ENCODE assay signal across 27 cellular contexts in genomic region chr5:178307266-178308045, GRCh38.
DNase-seq lines count a peak whose midpoint lies in the region; ATAC-seq, FAIRE-seq and TF ChIP-seq lines count a peak whose summit lies in the region.
"Had no signal": no experiment of that assay in that cellular context is flagged by ENCODE, and none has a peak within 500 bp of the region (broad histone marks: within the 10 kb centered on the region; RNA-seq: fewer than 3 reads in every experiment).

No MANE protein-coding gene starts in this region.

- H4K20me1 ChIP-seq in H1 (replicated peaks in 1 of 2; ENCODE audit: control insufficient read depth in 1 of 2, insufficient read depth in 2 of 2, low read length in 2 of 2) = no peaks in the 10 kb centered on the region

- H3K23me2 ChIP-seq in H1 (ENCODE audit: low read depth, low read length) = no peaks in the 10 kb centered on the region

- TF ChIP-seq POLR2A in H1 (IDR thresholded peaks at IDR 0.05; ENCODE audit: control extremely low read depth in 1 of 2, low read depth in 2 of 2, low read length in 2 of 2) = no peak

- no peak overlapping the region for H3K4me3 Mint-ChIP-seq in activated naive CD4-positive, alpha-beta T cell treated with anti-CD3 and anti-CD28 coated beads, Interleukin-2, amount 10 ng/mL, durations not matched to agents 7 days and 5 days
- peak overlapping the region; percentile 42 for H3K4me3 Mint-ChIP-seq in nephron progenitor cell
- H3K4me3 Mint-ChIP-seq: activated CD4-positive, alpha-beta T cell treated with anti-CD3 and anti-CD28 coated beads, Interleukin-2, amount 10 ng/mL, durations not matched to agents 7 days and 5 days; dendritic cell treated with granulocyte-macrophage colony-stimulating factor and Interleukin-4, amounts not matched to agents 40 ng/mL and 50 ng/mL, for 4 days; stimulated activated naive CD8-positive, alpha-beta T cell treated with anti-CD3 and anti-CD28 coated beads, Interleukin-15, amount 100 ng/mL, for 72 hours; T-helper 17 cell had no signal

- H3K27me3 ChIP-seq in H1 (replicated peaks in 1 of 4; ENCODE audit: control insufficient read depth in 3 of 4, extremely low read depth in 1 of 4, insufficient read depth in 3 of 4, low read length in 3 of 4) (no peaks in the 10 kb centered on the region), tibial artery (peaks cover 0 to 12% of the 10 kb centered on the region in 2 donors)
- H3K27me3 ChIP-seq: breast epithelium, neutrophil, upper lobe of left lung had no signal

- no peaks in the 10 kb centered on the region for H3K9me3 Mint-ChIP-seq in activated naive CD4-positive, alpha-beta T cell treated with anti-CD3 and anti-CD28 coated beads, Interleukin-2, amount 10 ng/mL, durations not matched to agents 7 days and 5 days
- H3K9me3 Mint-ChIP-seq in nephron progenitor cell = peaks cover 8% of the 10 kb centered on the region
- H3K9me3 Mint-ChIP-seq: activated CD4-positive, alpha-beta T cell treated with anti-CD3 and anti-CD28 coated beads, Interleukin-2, amount 10 ng/mL, durations not matched to agents 7 days and 5 days; dendritic cell treated with granulocyte-macrophage colony-stimulating factor and Interleukin-4, amounts not matched to agents 40 ng/mL and 50 ng/mL, for 4 days; stimulated activated naive CD8-positive, alpha-beta T cell treated with anti-CD3 and anti-CD28 coated beads, Interleukin-15, amount 100 ng/mL, for 72 hours had no signal

- H3K4ac ChIP-seq in H1 (replicated peaks; ENCODE audit: insufficient read length, low read depth, low read length) = no peak overlapping the region

- TF ChIP-seq CTCF in H1 (IDR thresholded peaks at IDR 0.05; ENCODE audit: control extremely low read depth in 1 of 3, insufficient read depth in 1 of 3, low read depth in 1 of 3, low read length in 3 of 3) = no peak
- no peak for TF ChIP-seq CTCF in nephron progenitor cell (IDR thresholded peaks at IDR 0.05)
- TF ChIP-seq CTCF in tibial artery (IDR thresholded peaks at IDR 0.05) = no peak

- no peak overlapping the region for H4K91ac ChIP-seq in H1 (replicated peaks; ENCODE audit: insufficient read length, low read length)

- 80% methylated on average over 29 of the region's 30 CpGs; no CpG with 5 or more reads in 1 of the 2 experiments for WGBS in H1 (ENCODE audit: extremely low coverage in 1 of 2, insufficient coverage in 1 of 2, insufficient read length in 1 of 2, insufficient replicate concordance in 2 of 2, low coverage in 1 of 2, low lambda C conversion rate in 2 of 2, missing lambda C conversion rate in 1 of 2), 2 experiments

- H2BK120ac ChIP-seq in H1 (replicated peaks; ENCODE audit: low read depth, low read length) = no peak overlapping the region

- H3K4me2 ChIP-seq in H1 (ENCODE audit: insufficient read depth in 1 of 2, low read depth in 2 of 2, low read length in 2 of 2) = no peak overlapping the region

- no peak overlapping the region for H3K4me3 ChIP-seq in H1 (ENCODE audit: extremely low read depth in 1 of 4, insufficient read depth in 2 of 4, low read depth in 3 of 4, low read length in 4 of 4)
- H3K4me3 ChIP-seq in tibial artery = no peak overlapping the region
- H3K4me3 ChIP-seq: breast epithelium, upper lobe of left lung had no signal

- no peak overlapping the region for H4K5ac ChIP-seq in H1 (ENCODE audit: insufficient read length, low read depth, low read length)

- H3K27me3 Mint-ChIP-seq in activated naive CD4-positive, alpha-beta T cell treated with anti-CD3 and anti-CD28 coated beads, Interleukin-2, amount 10 ng/mL, durations not matched to agents 7 days and 5 days = peaks cover 23% of the 10 kb centered on the region
- H3K27me3 Mint-ChIP-seq in nephron progenitor cell (ENCODE audit: low read depth, poor library complexity) = no peaks in the 10 kb centered on the region
- H3K27me3 Mint-ChIP-seq: activated CD4-positive, alpha-beta T cell treated with anti-CD3 and anti-CD28 coated beads, Interleukin-2, amount 10 ng/mL, durations not matched to agents 7 days and 5 days; dendritic cell treated with granulocyte-macrophage colony-stimulating factor and Interleukin-4, amounts not matched to agents 40 ng/mL and 50 ng/mL, for 4 days had no signal

- H3K79me1 ChIP-seq in H1 (ENCODE audit: low read depth, low read length) = no peaks in the 10 kb centered on the region

- no peak overlapping the region for H2BK5ac ChIP-seq in H1 (ENCODE audit: low read depth, low read length)

- no peak overlapping the region for H2BK20ac ChIP-seq in H1 (ENCODE audit: low read length)

- ATAC-seq in GM18868 (IDR thresholded peaks at IDR 0.05; ENCODE audit: unreplicated experiment) (no peak), HG02970 (IDR thresholded peaks at IDR 0.05; ENCODE audit: low FRiP score, unreplicated experiment) (no peak)
- ATAC-seq: left lobe of liver; Panc1; stimulated activated naive CD8-positive, alpha-beta T cell treated with anti-CD3 and anti-CD28 coated beads, Interleukin-15, amount 100 ng/mL, for 72 hours; T-helper 17 cell had no signal

- no peak overlapping the region for H3K27ac ChIP-seq in H1 (ENCODE audit: low read depth, low read length)
- H3K27ac ChIP-seq in tibial artery = no peak overlapping the region
- H3K27ac ChIP-seq: breast epithelium, neutrophil, upper lobe of left lung had no signal

- TF ChIP-seq RAD21 in H1 (IDR thresholded peaks at IDR 0.05 in 1 of 2, conservative IDR thresholded peaks at IDR 0.05 in 1 of 2; ENCODE audit: low read depth in 2 of 2, low read length in 2 of 2) = no peak

- H4K8ac ChIP-seq in H1 (ENCODE audit: extremely low read depth, insufficient read depth, low read length) = peak overlapping the region; percentile 64; the same call in 1 of the 2 replicates

- H2BK12ac ChIP-seq in H1 (ENCODE audit: low read depth, low read length) = no peak overlapping the region

- intact Hi-C loops in tibial artery (cut with DNase I; ENCODE audit: low total_unique reads) = no loop called here

- no peak overlapping the region for H2AK5ac ChIP-seq in H1 (ENCODE audit: low read depth, low read length)

- H3K9ac ChIP-seq in H1 (replicated peaks in 1 of 4; ENCODE audit: extremely low read depth in 1 of 4, low read depth in 3 of 4, low read length in 3 of 4) = no peak overlapping the region

- H3K14ac ChIP-seq in H1 (ENCODE audit: insufficient read length) = no peak overlapping the region

- no peak overlapping the region for H2BK15ac ChIP-seq in H1 (ENCODE audit: low read length)

- no peak for TF ChIP-seq EP300 in H1 (IDR thresholded peaks at IDR 0.05; ENCODE audit: borderline replicate concordance in 1 of 2, low read depth in 2 of 2, low read length in 2 of 2)

- DNase-seq in activated naive CD4-positive, alpha-beta T cell treated with anti-CD3 and anti-CD28 coated beads, Interleukin-2, amount 10 ng/mL, durations not matched to agents 7 days and 5 days = peak; percentile 17
- no peak for DNase-seq in activated naive CD4-positive, alpha-beta T cell treated with Interleukin-2 at 50 U/mL for 16 hours
- no peak for DNase-seq in H1 (ENCODE audit: low read depth in 1 of 2, low spot score in 2 of 2)
- no peak for DNase-seq in nephron progenitor cell
- peak; percentile 20 to 43 for DNase-seq in tibial artery
- DNase-seq in HT-29 (ENCODE audit: low spot score) = no peak
- DNase-seq: activated CD4-positive, alpha-beta T cell treated with anti-CD3 and anti-CD28 coated beads, Interleukin-2, amount 10 ng/mL, durations not matched to agents 7 days and 5 days; activated CD8-positive, alpha-beta memory T cell treated with anti-CD3 and anti-CD28 coated beads, Interleukin-2, amount 50 U/mL, for 48 hours; EL; GOT3; NCI-H1417 treated with DMSO at 0.1 percent for 48 hours; NCI-H446 treated with DMSO at 0.1 percent for 48 hours; NK-92 treated with Interleukin-12 subunit alpha and Interleukin-12 subunit beta, amount 100 ng/mL, for 24 hours; stimulated activated CD4-positive, alpha-beta T cell treated with anti-CD3 and anti-CD28 coated beads, Interleukin-4, amount 100 ng/mL, for 4 hours; stimulated activated naive CD8-positive, alpha-beta T cell treated with anti-CD3 and anti-CD28 coated beads, Interleukin-15, amount 100 ng/mL, for 72 hours; T-helper 17 cell had no signal

- H3K36me3 ChIP-seq in H1 (ENCODE audit: control insufficient read depth in 2 of 4, insufficient read depth in 4 of 4, low read length in 3 of 4) = no peaks in the 10 kb centered on the region
- H3K36me3 ChIP-seq in tibial artery = no peaks in the 10 kb centered on the region
- H3K36me3 ChIP-seq: breast epithelium, neutrophil, upper lobe of left lung had no signal

- no peaks in the 10 kb centered on the region for H3K36me3 Mint-ChIP-seq in activated naive CD4-positive, alpha-beta T cell treated with anti-CD3 and anti-CD28 coated beads, Interleukin-2, amount 10 ng/mL, durations not matched to agents 7 days and 5 days
- peaks cover 14% of the 10 kb centered on the region for H3K36me3 Mint-ChIP-seq in nephron progenitor cell (ENCODE audit: low read depth)

- FAIRE-seq in H1 (lab: Jason Lieb, UNC) = no peak
- FAIRE-seq: A204.1, endothelial cell of umbilical vein had no signal

- H2AFZ ChIP-seq in H1 (ENCODE audit: low read length) = no peak overlapping the region

- H3K18ac ChIP-seq in H1 (ENCODE audit: extremely low read depth, low read length) = no peak overlapping the region

- CTCF ChIA-PET in activated naive CD4-positive, alpha-beta T cell treated with anti-CD3 and anti-CD28 coated beads, Interleukin-2, amount 10 ng/mL, durations not matched to agents 7 days and 5 days (lab: Charles Lee) = no interaction called here
- CTCF ChIA-PET in H1 (lab: Charles Lee; ENCODE audit: partially characterized antibody) = interaction anchor here (0.8 to 5.6 kb wide), 6 partner anchors 12 to 190 kb away, joined by 3 to 55 read pairs (median 4); no protein-coding TSS in a partner anchor

- H3K4me1 ChIP-seq in H1 (replicated peaks in 1 of 4; ENCODE audit: control insufficient read depth in 3 of 4, insufficient read depth in 4 of 4, low read length in 3 of 4) (peaks cover 0 to 11% (median 1%) of the 10 kb centered on the region in 4 experiments; a peak in 3 of 7 replicates), tibial artery (no peaks in the 10 kb centered on the region)
- H3K4me1 ChIP-seq: breast epithelium, Caco-2, upper lobe of left lung had no signal

- H3K56ac ChIP-seq in H1 (replicated peaks; ENCODE audit: insufficient read length, low read depth, low read length) = no peak overlapping the region

- H3K4me1 Mint-ChIP-seq in activated naive CD4-positive, alpha-beta T cell treated with anti-CD3 and anti-CD28 coated beads, Interleukin-2, amount 10 ng/mL, durations not matched to agents 7 days and 5 days = no peaks in the 10 kb centered on the region
- peaks cover 80% of the 10 kb centered on the region for H3K4me1 Mint-ChIP-seq in nephron progenitor cell
- H3K4me1 Mint-ChIP-seq: activated CD4-positive, alpha-beta T cell treated with anti-CD3 and anti-CD28 coated beads, Interleukin-2, amount 10 ng/mL, durations not matched to agents 7 days and 5 days; stimulated activated naive CD8-positive, alpha-beta T cell treated with anti-CD3 and anti-CD28 coated beads, Interleukin-15, amount 100 ng/mL, for 72 hours had no signal

- no peaks in the 10 kb centered on the region for H3K79me2 ChIP-seq in H1 (ENCODE audit: control insufficient read depth in 1 of 2, insufficient read depth in 2 of 2, low read length in 2 of 2)

- H3K23ac ChIP-seq in H1 (ENCODE audit: insufficient read length) = no peak overlapping the region

- no peak overlapping the region for H3K27ac Mint-ChIP-seq in activated naive CD4-positive, alpha-beta T cell treated with anti-CD3 and anti-CD28 coated beads, Interleukin-2, amount 10 ng/mL, durations not matched to agents 7 days and 5 days
- H3K27ac Mint-ChIP-seq in nephron progenitor cell = peak overlapping the region; percentile 78
- H3K27ac Mint-ChIP-seq: activated CD4-positive, alpha-beta T cell treated with anti-CD3 and anti-CD28 coated beads, Interleukin-2, amount 10 ng/mL, durations not matched to agents 7 days and 5 days; dendritic cell treated with granulocyte-macrophage colony-stimulating factor and Interleukin-4, amounts not matched to agents 40 ng/mL and 50 ng/mL, for 4 days; T-helper 17 cell had no signal

- POLR2A ChIA-PET in H1 (lab: Charles Lee; ENCODE audit: partially characterized antibody) = no interaction called here

- no peaks in the 10 kb centered on the region for H3K9me3 ChIP-seq in H1 (ENCODE audit: insufficient read depth in 2 of 2, low read depth in 1 of 2, low read length in 1 of 2)
- no peaks in the 10 kb centered on the region for H3K9me3 ChIP-seq in tibial artery
- H3K9me3 ChIP-seq: breast epithelium, Caco-2, neutrophil, upper lobe of left lung had no signal

Comparison
In these comparisons a context has a peak if more than half of its experiments do, and no peak if none do; other contexts are left out.
1. DNase-seq: peak in activated naive CD4-positive, alpha-beta T cell treated with anti-CD3 and anti-CD28 coated beads, Interleukin-2, amount 10 ng/mL, durations not matched to agents 7 days and 5 days (single experiment) and tibial artery (2 of 2); none in activated naive CD4-positive, alpha-beta T cell treated with Interleukin-2 at 50 U/mL for 16 hours (single experiment), H1 (0 of 2), nephron progenitor cell (single experiment) and HT-29 (single experiment).